In the genomic region with DNA sequence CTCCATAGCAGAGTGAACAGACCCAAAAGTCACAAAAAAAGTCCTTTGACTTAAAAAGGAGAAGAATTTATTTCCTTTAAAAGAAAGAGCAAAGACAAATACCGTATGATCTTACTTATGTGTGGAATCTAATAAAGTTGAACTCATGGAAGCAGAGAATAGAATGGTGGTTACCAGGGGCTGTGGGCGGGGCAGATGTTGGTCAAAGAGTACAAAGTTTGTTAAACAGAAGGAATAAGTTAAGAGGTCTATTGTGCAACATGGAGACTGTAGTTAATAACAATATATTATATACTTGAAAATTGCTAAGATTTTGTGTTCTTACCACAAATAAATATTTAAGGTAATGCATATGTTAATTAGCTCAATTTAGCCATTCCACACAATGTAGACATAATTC, we compare ENCODE assay signal across 22 cellular contexts.
DNase-seq lines count a peak whose midpoint lies in the region; ATAC-seq, FAIRE-seq and TF ChIP-seq lines count a peak whose summit lies in the region.
"Had no signal": no experiment of that assay in that cellular context is flagged by ENCODE, and none has a peak within 500 bp of the region (broad histone marks: within the 10 kb centered on the region; RNA-seq: fewer than 3 reads in every experiment).

No MANE protein-coding gene starts in this region.

- TF ChIP-seq CTCF in AG10803 (conservative IDR thresholded peaks at IDR 0.05; ENCODE audit: low read length): no peak
- TF ChIP-seq CTCF in PC-3 (conservative IDR thresholded peaks at IDR 0.05; ENCODE audit: low read depth, low read length): no peak
- TF ChIP-seq CTCF in pancreas (IDR thresholded peaks at IDR 0.05): no peak
- no peak for TF ChIP-seq CTCF in H9 (conservative IDR thresholded peaks at IDR 0.05)

- peaks cover 6 to 15% of the 10 kb centered on the region in 2 experiments; a peak in 2 of 4 replicates for H3K4me1 Mint-ChIP-seq in H9
- H3K4me1 Mint-ChIP-seq: GM23338 had no signal

- WGBS in pancreas, 2 donors: 79 to 80% methylated on average over 2 of the region's 2 CpGs
- 73 to 79% (median 77%) methylated on average over 2 of the region's 2 CpGs for WGBS in small intestine, 3 donors
- no CpG with 5 or more reads among the region's 2 CpGs for WGBS in H9 (ENCODE audit: extremely low coverage, insufficient read length, low lambda C conversion rate)

- no peak overlapping the region for H3K14ac ChIP-seq in H9 (ENCODE audit: insufficient read depth, low read length)

- H3K79me2 ChIP-seq in PC-3 (ENCODE audit: low read length) (no peaks in the 10 kb centered on the region), H9 (ENCODE audit: insufficient read depth, low read length) (no peaks in the 10 kb centered on the region)

- H3K23ac ChIP-seq in H9 (ENCODE audit: insufficient read length, low read depth, low read length): no peak overlapping the region

- no peak overlapping the region for H3T11ph ChIP-seq in H9 (ENCODE audit: low read length)

- H3K9me3 ChIP-seq in PC-3 (ENCODE audit: low read length): no peaks in the 10 kb centered on the region
- no peaks in the 10 kb centered on the region for H3K9me3 ChIP-seq in pancreas
- H3K9me3 ChIP-seq in small intestine (ENCODE audit: control insufficient read depth, low read depth): no peaks in the 10 kb centered on the region
- no peaks in the 10 kb centered on the region for H3K9me3 ChIP-seq in H9 (ENCODE audit: control insufficient read depth, low read depth, low read length)
- H3K9me3 ChIP-seq: A549, HAP-1 had no signal

- no peak overlapping the region for H2BK20ac ChIP-seq in H9 (ENCODE audit: low read depth, low read length, poor library complexity, severe bottlenecking)

- no peaks in the 10 kb centered on the region for H3K27me3 Mint-ChIP-seq in H9 (ENCODE audit: low read depth)

- H4K20me1 ChIP-seq in PC-3 (ENCODE audit: low read length) (no peaks in the 10 kb centered on the region), H9 (ENCODE audit: control insufficient read depth, insufficient read depth, insufficient read length) (no peaks in the 10 kb centered on the region)

- DNase-seq in AG10803 (ENCODE audit: low read depth) (peak; percentile 40), PC-3 (peak; percentile 22), pancreas (no peak), small intestine (peak; percentile 28), H9 (no peak), medulla oblongata (ENCODE audit: extremely low spot score) (no peak), occipital lobe (lab: John Stamatoyannopoulos, UW) (no peak)
- DNase-seq: 8988T; ACHN; C1 segment of cervical spinal cord; Calu3; CD4-positive, alpha-beta memory T cell; COR-L47; DMS53; DMS79 treated with DMSO at 0.1 percent for 48 hours; GF-D8; HFFc6 had no signal

- no peaks in the 10 kb centered on the region for H3K79me1 ChIP-seq in H9 (ENCODE audit: insufficient read depth, low read depth, low read length, poor library complexity, severe bottlenecking)

- H2BK120ac ChIP-seq in H9 (ENCODE audit: low read depth, low read length, poor library complexity, severe bottlenecking): no peak overlapping the region

- H4K5ac ChIP-seq in H9 (ENCODE audit: insufficient read length, low read depth, low read length): no peak overlapping the region

- no peak overlapping the region for H2BK5ac ChIP-seq in H9 (ENCODE audit: insufficient read length, low read length)

- intact Hi-C loops in PC-3 (cut with micrococcal nuclease) (loop anchor here (10.0 kb wide), 1 partner anchor 108 kb away; no protein-coding TSS in a partner anchor), pancreas (cut with DNase I) (no loop called here)

- no peak overlapping the region for H2AFZ ChIP-seq in PC-3 (ENCODE audit: low read length)
- no peak overlapping the region for H2AFZ ChIP-seq in H9 (ENCODE audit: low read length)
- H2AFZ ChIP-seq: GM23338 had no signal

- no TSS peak for BruUV-seq in PC-3 (replicated peaks; lab: Mats Ljungman, UMichigan)

- no peak overlapping the region for H3K56ac ChIP-seq in H9 (ENCODE audit: insufficient read length, low read depth, low read length)

- H3K36me3 ChIP-seq in PC-3 (ENCODE audit: low read depth, low read length): no peaks in the 10 kb centered on the region
- no peaks in the 10 kb centered on the region for H3K36me3 ChIP-seq in pancreas
- no peaks in the 10 kb centered on the region for H3K36me3 ChIP-seq in small intestine (ENCODE audit: control insufficient read depth in 2 of 2, insufficient read depth in 2 of 2, low read length in 2 of 2)
- H3K36me3 ChIP-seq: HAP-1 had no signal

- H3K27ac ChIP-seq in PC-3 (ENCODE audit: low read length) (no peak overlapping the region), pancreas (no peak overlapping the region), small intestine (ENCODE audit: low read depth in 1 of 2, low read length in 1 of 2) (no peak overlapping the region), H9 (ENCODE audit: insufficient read length, low read depth, low read length) (no peak overlapping the region)
- H3K27ac ChIP-seq: A549 had no signal

- H3K27ac Mint-ChIP-seq in H9: no peak overlapping the region
- H3K27ac Mint-ChIP-seq: CD4-positive, alpha-beta memory T cell; GM23338; HFFc6 had no signal

- H3K27me3 ChIP-seq in PC-3 (ENCODE audit: low read length) (no peaks in the 10 kb centered on the region), pancreas (peaks cover 0 to 23% (median 0%) of the 10 kb centered on the region in 4 donors), small intestine (ENCODE audit: control insufficient read depth in 2 of 2, insufficient read depth in 2 of 2, low read length in 2 of 2) (no peaks in the 10 kb centered on the region), H9 (ENCODE audit: insufficient read depth, low read length) (no peaks in the 10 kb centered on the region)

- H3K4ac ChIP-seq in H9 (ENCODE audit: low read depth, low read length): no peak overlapping the region

- no peak overlapping the region for H2BK12ac ChIP-seq in H9 (ENCODE audit: insufficient read length, low read depth, low read length)

- H3K36me3 Mint-ChIP-seq in H9 (ENCODE audit: insufficient read depth in 1 of 3, low read depth in 3 of 3): peaks cover 13 to 21% (median 15%) of the 10 kb centered on the region in 3 experiments; a peak in 6 of 7 replicates
- H3K36me3 Mint-ChIP-seq: CD4-positive, alpha-beta memory T cell had no signal

- H4K91ac ChIP-seq in H9 (ENCODE audit: insufficient read length, low read depth, low read length): no peak overlapping the region

- no peak overlapping the region for H3K4me3 Mint-ChIP-seq in H9
- H3K4me3 Mint-ChIP-seq: CD4-positive, alpha-beta memory T cell; GM23338; HFFc6 had no signal

- H3K9me2 ChIP-seq in PC-3 (replicated peaks; ENCODE audit: low read length): no peaks in the 10 kb centered on the region

- H3K4me2 ChIP-seq in PC-3 (ENCODE audit: low read length) (no peak overlapping the region), H9 (ENCODE audit: insufficient read depth, insufficient read length, low read length) (no peak overlapping the region)
- H3K4me2 ChIP-seq: A549, GM23338 had no signal

- H3K23me2 ChIP-seq in H9 (ENCODE audit: insufficient read length, low read depth, low read length, poor library complexity, severe bottlenecking): no peaks in the 10 kb centered on the region

- H3K9ac ChIP-seq in PC-3 (ENCODE audit: low read length) (no peak overlapping the region), H9 (ENCODE audit: extremely low read depth, insufficient read length, low read length) (no peak overlapping the region)

- H2BK15ac ChIP-seq in H9 (ENCODE audit: low read depth, low read length): no peak overlapping the region

- H2AK5ac ChIP-seq in H9 (ENCODE audit: insufficient read length, low read length): no peak overlapping the region

- POLR2A ChIA-PET in PC-3 (lab: Charles Lee; ENCODE audit: unreplicated experiment): no interaction called here

- H3K9me3 Mint-ChIP-seq in H9: no peaks in the 10 kb centered on the region; a peak in 2 of 5 replicates
- H3K9me3 Mint-ChIP-seq: CD4-positive, alpha-beta memory T cell; GM23338; HFFc6 had no signal

- FAIRE-seq in pancreas (lab: Jason Lieb, UNC) (peak; percentile 88), small intestine (lab: Jason Lieb, UNC) (no peak)
- FAIRE-seq: GM12891, GM18507 had no signal

- H3F3A ChIP-seq in PC-3 (ENCODE audit: low read length, unreplicated experiment): no peaks in the 10 kb centered on the region

- no peak overlapping the region for H4K8ac ChIP-seq in H9 (replicated peaks; ENCODE audit: insufficient read length, low read depth, low read length)

- H3K18ac ChIP-seq in H9 (ENCODE audit: insufficient read length, low read depth, low read length): no peak overlapping the region

- ATAC-seq in PC-3: no peak
- no peak for ATAC-seq in pancreas
- ATAC-seq: A549, GM23338 had no signal

- H3K4me1 ChIP-seq in PC-3 (ENCODE audit: insufficient read depth, low read length) (peaks cover 26% of the 10 kb centered on the region), pancreas (no peaks in the 10 kb centered on the region), small intestine (ENCODE audit: control insufficient read depth in 2 of 2, insufficient read depth in 1 of 2, low read depth in 1 of 2, low read length in 1 of 2) (no peaks in the 10 kb centered on the region), H9 (ENCODE audit: insufficient read depth, low read length) (no peaks in the 10 kb centered on the region; the same call in 1 of the 2 replicates)
- H3K4me1 ChIP-seq: HAP-1 had no signal

- no peak overlapping the region for H3K4me3 ChIP-seq in AG10803 (ENCODE audit: low read length)
- H3K4me3 ChIP-seq in PC-3 (ENCODE audit: low read length): no peak overlapping the region
- H3K4me3 ChIP-seq in pancreas: no peak overlapping the region
- no peak overlapping the region for H3K4me3 ChIP-seq in small intestine (ENCODE audit: low read depth in 1 of 2, low read length in 2 of 2)
- H3K4me3 ChIP-seq: A549, GM23338, HAP-1 had no signal

- CTCF ChIA-PET in PC-3 (lab: Charles Lee): no interaction called here

Comparison
In these comparisons a context has a peak if more than half of its experiments do, and no peak if none do; other contexts are left out.
1. DNase-seq: peak in AG10803 (single experiment), PC-3 (single experiment) and small intestine (single experiment); none in pancreas (0 of 6), H9 (single experiment), medulla oblongata (single experiment) and occipital lobe (single experiment).